12 cellular contexts compared by ENCODE assay signal in genomic region chr15:90681480-90681879, GRCh38. TPM values are rescaled to one million over a fixed set of nuclear protein-coding genes. Genes with fewer than 3 reads are reported as not detected.
DNase-seq lines count a peak whose midpoint lies in the region; ATAC-seq, FAIRE-seq and TF ChIP-seq lines count a peak whose summit lies in the region.
"Had no signal": no experiment of that assay in that cellular context is flagged by ENCODE, and none has a peak within 500 bp of the region (broad histone marks: within the 10 kb centered on the region; RNA-seq: fewer than 3 reads in every experiment).

No MANE protein-coding gene starts in this region.

- FAIRE-seq in endothelial cell of umbilical vein (lab: Jason Lieb, UNC): peak; percentile 75

- H3K4me3 ChIP-seq in AG10803 (ENCODE audit: low read length) (no peak overlapping the region), endothelial cell of umbilical vein (replicated peaks in 1 of 3; ENCODE audit: insufficient read depth in 1 of 3, low read depth in 1 of 3, low read length in 3 of 3) (no peak overlapping the region), psoas muscle (no peak overlapping the region)

- intact Hi-C loops in endothelial cell of umbilical vein (cut with micrococcal nuclease): no loop called here
- intact Hi-C loops in psoas muscle (cut with DNase I): no loop called here

- BruUV-seq in endothelial cell of umbilical vein (replicated peaks; lab: Mats Ljungman, UMichigan): no TSS peak

- ATAC-seq in psoas muscle: peak in 2 of 4 donors; percentile 28 to 36
- no peak for ATAC-seq in GM18858 (IDR thresholded peaks at IDR 0.05; ENCODE audit: unreplicated experiment)
- ATAC-seq in HG03460 (IDR thresholded peaks at IDR 0.05; ENCODE audit: unreplicated experiment): no peak
- ATAC-seq in HG02885 (IDR thresholded peaks at IDR 0.05; ENCODE audit: poor library complexity, unreplicated experiment): no peak

- DNase-seq in AG10803 (ENCODE audit: low read depth): peak; percentile 88
- peak; percentile 99 for DNase-seq in RPMI7951 (ENCODE audit: low read depth)
- peak; percentile 28 for DNase-seq in endothelial cell of umbilical vein (ENCODE audit: low read depth, low spot score)
- DNase-seq in psoas muscle: peak in 1 of 2 donors; percentile 38
- DNase-seq in medulla oblongata (ENCODE audit: extremely low spot score): no peak
- DNase-seq: activated T-cell treated with anti-CD3 and anti-CD28 coated beads, Interleukin-2, amount 50 U/mL, for 24 hours; BE2C; effector CD4-positive, alpha-beta T cell; stimulated activated CD4-positive, alpha-beta T cell treated with anti-CD3 and anti-CD28 coated beads, Interleukin-4, amount 100 ng/mL, for 24 hours had no signal

- peak overlapping the region; percentile 23 for H3K27ac ChIP-seq in endothelial cell of umbilical vein (ENCODE audit: insufficient read depth, low read depth, low read length)
- peak overlapping the region; percentile 53 for H3K27ac ChIP-seq in psoas muscle

- H3K36me3 ChIP-seq in endothelial cell of umbilical vein (ENCODE audit: control insufficient read depth in 2 of 2, extremely low read depth in 1 of 2, insufficient read depth in 2 of 2, low read length in 2 of 2) (no peaks in the 10 kb centered on the region), psoas muscle (ENCODE audit: insufficient read depth in 1 of 2, low read depth in 1 of 2) (no peaks in the 10 kb centered on the region)
- H3K36me3 ChIP-seq: BE2C had no signal

- dilution Hi-C loops in endothelial cell of umbilical vein (cut with MboI; ENCODE audit: extremely low pct_ligation_motif_present, low sequenced_read_pairs): no loop called here

- no peak overlapping the region for H3K4me2 ChIP-seq in endothelial cell of umbilical vein (ENCODE audit: insufficient read depth, low read length)

- TF ChIP-seq POLR2A in endothelial cell of umbilical vein (IDR thresholded peaks at IDR 0.05; ENCODE audit: low read depth, low read length): no peak

- H2AFZ ChIP-seq in endothelial cell of umbilical vein (ENCODE audit: low read depth, low read length): peak overlapping the region; percentile 43

- TF ChIP-seq CTCF in AG10803 (conservative IDR thresholded peaks at IDR 0.05; ENCODE audit: low read length) (no peak), endothelial cell of umbilical vein (IDR thresholded peaks at IDR 0.05; ENCODE audit: extremely low read depth in 1 of 2, insufficient read depth in 1 of 2, low read depth in 1 of 2, low read length in 2 of 2) (no peak), psoas muscle (IDR thresholded peaks at IDR 0.05) (no peak)

- no peaks in the 10 kb centered on the region for H3K9me3 ChIP-seq in endothelial cell of umbilical vein (replicated peaks; ENCODE audit: control insufficient read depth, insufficient read depth, low read length)
- H3K9me3 ChIP-seq in psoas muscle: no peaks in the 10 kb centered on the region
- H3K9me3 ChIP-seq: BE2C had no signal

- POLR2A ChIA-PET in endothelial cell of umbilical vein (lab: Charles Lee): no interaction called here

- H3K27me3 ChIP-seq in endothelial cell of umbilical vein (ENCODE audit: control insufficient read depth in 2 of 2, insufficient read depth in 2 of 2, low read length in 2 of 2) (no peaks in the 10 kb centered on the region), psoas muscle (ENCODE audit: insufficient read depth in 3 of 3, low read length in 2 of 3) (no peaks in the 10 kb centered on the region)
- H3K27me3 ChIP-seq: BE2C had no signal

- 84 to 92% (median 87%) methylated on average over 9 of the region's 9 CpGs for WGBS in psoas muscle, 3 donors

- H3K9ac ChIP-seq in endothelial cell of umbilical vein (replicated peaks; ENCODE audit: extremely low read depth, insufficient read depth, low read length): no peak overlapping the region

- no peaks in the 10 kb centered on the region for H3K9me1 ChIP-seq in endothelial cell of umbilical vein (replicated peaks; ENCODE audit: control insufficient read depth, extremely low read depth, insufficient read depth, low read length)

- CTCF ChIA-PET in endothelial cell of umbilical vein (lab: Charles Lee): interaction anchor here (1.3 to 2.4 kb wide), 3 partner anchors 11 to 34 kb away, joined by 3 to 10 read pairs (median 5); no protein-coding TSS in a partner anchor

- H4K20me1 ChIP-seq in endothelial cell of umbilical vein (replicated peaks; ENCODE audit: control insufficient read depth, extremely low read depth, insufficient read depth, low read length): no peaks in the 10 kb centered on the region

- H3K4me1 ChIP-seq in endothelial cell of umbilical vein (ENCODE audit: control insufficient read depth, extremely low read depth, insufficient read depth, low read length) (peaks cover 7% of the 10 kb centered on the region), psoas muscle (no peaks in the 10 kb centered on the region)
- H3K4me1 ChIP-seq: BE2C had no signal

- no peaks in the 10 kb centered on the region for H3K79me2 ChIP-seq in endothelial cell of umbilical vein (ENCODE audit: control insufficient read depth, insufficient read depth, low read length)

TF ChIP-seq in endothelial cell of umbilical vein, 7 proteins besides CTCF, POLR2A, EP300 and RAD21:
- TF ChIP-seq JUN (IDR thresholded peaks at IDR 0.05; ENCODE audit: borderline replicate concordance, insufficient read depth, insufficient read length, low read depth): peak; percentile 7
- TF ChIP-seq FOS (IDR thresholded peaks at IDR 0.05; ENCODE audit: borderline replicate concordance, insufficient read depth, low read length): peak; percentile 35
- TF ChIP-seq POLR2AphosphoS5 (IDR thresholded peaks at IDR 0.05; ENCODE audit: insufficient read depth, low read depth, low read length): no peak
- no peak for TF ChIP-seq MYC (IDR thresholded peaks at IDR 0.05; ENCODE audit: low read depth, low read length)
- TF ChIP-seq EZH2 (IDR thresholded peaks at IDR 0.05; ENCODE audit: borderline replicate concordance, low read depth, low read length, severe bottlenecking): no peak
- TF ChIP-seq GATA2 (IDR thresholded peaks at IDR 0.05; ENCODE audit: insufficient read depth, insufficient read length, low read depth, low read length): peak; percentile 81
- TF ChIP-seq MAX (IDR thresholded peaks at IDR 0.05; ENCODE audit: insufficient read depth, insufficient read length): no peak

RNA-seq across cellular contexts. Expression of gene BLM, which starts 35.7 kb away (rescaled TPM):
- 12.9 and 16.1 TPM in 2 replicates for total RNA-seq in RPMI7951 (2014; rRNA removed; shearing (Covaris generic))
- total RNA-seq in endothelial cell of umbilical vein (17.3 and 18.6 TPM in 2 replicates), psoas muscle (1 to 10 TPM in 2 of 4 donors, under 1 TPM in 2; 0.27 to 2.4 (median 1.4) TPM)
- polyA plus RNA-seq in endothelial cell of umbilical vein (3.2 and 3.8 TPM in 2 replicates), psoas muscle (10 to 100 TPM in 1 of 3 donors, 1 to 10 TPM in 1, under 1 TPM in 1; 0.74 to 15.6 (median 1.7) TPM)
- 4.4 and 5.0 TPM in 2 replicates for polyA plus RNA-seq in endothelial cell of umbilical vein (2011; cell fraction: cytosol; rRNA removed)
- 11.0 and 16.9 TPM in 2 replicates for polyA plus RNA-seq in endothelial cell of umbilical vein (2011; cell fraction: nucleus; rRNA removed)
- 4.4 and 6.8 TPM in 2 replicates for polyA plus RNA-seq in endothelial cell of umbilical vein (2012)
- polyA minus RNA-seq in endothelial cell of umbilical vein: 12.0 and 16.0 TPM in 2 replicates
- polyA minus RNA-seq in endothelial cell of umbilical vein (2011; cell fraction: cytosol; rRNA and poly(A)+ RNA removed): 13.8 TPM
- 4.9 and 16.2 TPM in 2 replicates for polyA minus RNA-seq in endothelial cell of umbilical vein (2011; cell fraction: nucleus; rRNA and poly(A)+ RNA removed)
